1 cellular context compared by ENCODE assay signal in genomic region chr4:98746530-98746929, GRCh38.
TF ChIP-seq lines count a peak whose summit lies in the region.

No MANE protein-coding gene starts in this region.

TF ChIP-seq in GM23338, 12 proteins besides CTCF, POLR2A, EP300 and RAD21:
- TF ChIP-seq JUNB (IDR thresholded peaks at IDR 0.05; ENCODE audit: unreplicated experiment) (no peak), STAT1 (IDR thresholded peaks at IDR 0.05; ENCODE audit: unreplicated experiment) (no peak), EZH2 (IDR thresholded peaks at IDR 0.05; ENCODE audit: low read depth, unreplicated experiment) (no peak), REST (IDR thresholded peaks at IDR 0.05; ENCODE audit: unreplicated experiment) (no peak), CREB1 (CRISPR knock-in tag; IDR thresholded peaks at IDR 0.05; ENCODE audit: low read depth) (no peak), ETS1 (IDR thresholded peaks at IDR 0.05) (no peak)
